In genomic region chr20:36243726-36244125, GRCh38 we compare ENCODE assay signal across 15 cellular contexts. TPM values are rescaled to one million over a fixed set of nuclear protein-coding genes. Genes with fewer than 3 reads are reported as not detected.
DNase-seq lines count a peak whose midpoint lies in the region; ATAC-seq, FAIRE-seq and TF ChIP-seq lines count a peak whose summit lies in the region.
"Had no signal": no experiment of that assay in that cellular context is flagged by ENCODE, and none has a peak within 500 bp of the region (broad histone marks: within the 10 kb centered on the region; RNA-seq: fewer than 3 reads in every experiment).

No MANE protein-coding gene starts in this region.

- DNase-seq in HepG2 (ENCODE audit: low spot score) (no peak), right lobe of liver (no peak), WERI-Rb-1 (peak; percentile 43), myocyte (ENCODE audit: low read depth) (peak; percentile 36), cortex of kidney (lab: John Stamatoyannopoulos, UW) (no peak), NCI-H2081 treated with DMSO at 0.1 percent for 48 hours (lab: John Stamatoyannopoulos, UW) (no peak), activated gamma-delta T cell (lab: John Stamatoyannopoulos, UW) (no peak)
- DNase-seq: Caco-2; CD8-positive, alpha-beta memory T cell; DND-41; GDM1; H7 had no signal

- CTCF ChIA-PET in HepG2 (lab: Yijun Ruan, JAX; ENCODE audit: low intra/inter-chr PET ratio, low total read pairs): no interaction called here

- no peak for TF ChIP-seq CTCF in HepG2 (CRISPR knock-in tag; IDR thresholded peaks at IDR 0.05)
- TF ChIP-seq CTCF in right lobe of liver (IDR thresholded peaks at IDR 0.05): no peak
- TF ChIP-seq CTCF in WERI-Rb-1 (IDR thresholded peaks at IDR 0.05; ENCODE audit: low read depth, low read length): no peak

- H3K9me3 ChIP-seq in HepG2 (ENCODE audit: low read length): no peaks in the 10 kb centered on the region
- H3K9me3 ChIP-seq in right lobe of liver: no peaks in the 10 kb centered on the region
- no peaks in the 10 kb centered on the region for H3K9me3 ChIP-seq in WERI-Rb-1 (ENCODE audit: severe bottlenecking)
- H3K9me3 ChIP-seq: A549, Caco-2 had no signal

- TF ChIP-seq EP300 in HepG2 (IDR thresholded peaks at IDR 0.05; ENCODE audit: low read depth in 2 of 2, low read length in 2 of 2) (no peak), HepG2 (CRISPR knock-in tag; IDR thresholded peaks at IDR 0.05; ENCODE audit: borderline replicate concordance) (no peak)

- H3K4me3 ChIP-seq in HepG2 (replicated peaks in 1 of 3; ENCODE audit: insufficient read depth in 1 of 3, low read depth in 2 of 3, low read length in 3 of 3) (no peak overlapping the region), right lobe of liver (no peak overlapping the region), WERI-Rb-1 (ENCODE audit: low read depth, low read length) (no peak overlapping the region)
- H3K4me3 ChIP-seq: A549, GM23338 had no signal

- FAIRE-seq in HepG2 (lab: Jason Lieb, UNC): no peak
- FAIRE-seq: A549, GM12892 had no signal

- no peak for TF ChIP-seq RAD21 in HepG2 (CRISPR knock-in tag; IDR thresholded peaks at IDR 0.05)

- H2AFZ ChIP-seq in HepG2 (ENCODE audit: low read length): no peak overlapping the region
- H2AFZ ChIP-seq: GM23338 had no signal

- in situ Hi-C loops in HepG2 (cut with HindIII; ENCODE audit: extremely low pct_ligation_motif_present, low pct_unique_long_range_greater_than_20kb): no loop called here

- no TSS peak for BruUV-seq in HepG2 (replicated peaks; lab: Mats Ljungman, UMichigan)

- H3K27me3 ChIP-seq in HepG2 (ENCODE audit: control insufficient read depth in 1 of 2, insufficient read depth in 2 of 2, low read length in 2 of 2) (no peaks in the 10 kb centered on the region), right lobe of liver (no peaks in the 10 kb centered on the region), WERI-Rb-1 (ENCODE audit: insufficient read depth, low read depth, severe bottlenecking) (no peaks in the 10 kb centered on the region)

- H4K20me1 ChIP-seq in HepG2 (ENCODE audit: insufficient read depth, low read length): no peaks in the 10 kb centered on the region

- TF ChIP-seq POLR2A in HepG2 (IDR thresholded peaks at IDR 0.05; ENCODE audit: insufficient read depth in 1 of 2, low read depth in 2 of 2, low read length in 2 of 2) (no peak), right lobe of liver (IDR thresholded peaks at IDR 0.05) (no peak)

- H3K27ac ChIP-seq in HepG2 (ENCODE audit: extremely low read length, insufficient read depth, low read length): no peak overlapping the region
- no peak overlapping the region for H3K27ac ChIP-seq in right lobe of liver
- peak overlapping the region; percentile 50 for H3K27ac ChIP-seq in WERI-Rb-1
- H3K27ac ChIP-seq: A549 had no signal

- H3K36me3 ChIP-seq in HepG2 (replicated peaks in 1 of 2; ENCODE audit: control insufficient read depth in 1 of 2, insufficient read depth in 2 of 2, low read length in 2 of 2): peaks cover 53 to 89% of the 10 kb centered on the region in 2 experiments
- peaks cover 0 to 84% (median 24%) of the 10 kb centered on the region in 4 donors for H3K36me3 ChIP-seq in right lobe of liver
- peaks cover 90% of the 10 kb centered on the region for H3K36me3 ChIP-seq in WERI-Rb-1

- no peak for ATAC-seq in HepG2
- ATAC-seq in right lobe of liver: no peak
- ATAC-seq: A549, GM23338 had no signal

- H3K9ac ChIP-seq in HepG2 (ENCODE audit: insufficient read depth, low read depth, low read length): no peak overlapping the region

- peaks cover 15% of the 10 kb centered on the region for H3K79me2 ChIP-seq in HepG2 (ENCODE audit: insufficient read depth, low read length)

- POLR2A ChIA-PET in HepG2 (lab: Yijun Ruan, JAX): no interaction called here

- peaks cover 6% of the 10 kb centered on the region for H3K4me1 ChIP-seq in HepG2 (ENCODE audit: insufficient read depth, low read length)
- peaks cover 0 to 4% (median under 1%) of the 10 kb centered on the region in 4 donors for H3K4me1 ChIP-seq in right lobe of liver
- H3K4me1 ChIP-seq: Caco-2 had no signal

- intact Hi-C loops in HepG2 (cut with micrococcal nuclease; ENCODE audit: unreplicated experiment): no loop called here
- intact Hi-C loops in right lobe of liver (cut with DNase I): no loop called here

- 95% methylated on average over 1 of the region's 1 CpG for WGBS in HepG2 (ENCODE audit: low lambda C conversion rate)
- 83% methylated on average over 1 of the region's 1 CpG for WGBS in right lobe of liver (ENCODE audit: insufficient coverage, low coverage, low lambda C conversion rate, missing lambda C conversion rate)

- no peak overlapping the region for H3K4me2 ChIP-seq in HepG2 (ENCODE audit: low read depth, low read length)
- H3K4me2 ChIP-seq: A549, GM23338 had no signal

TF ChIP-seq in HepG2, 621 proteins besides CTCF, POLR2A, EP300 and RAD21:
- TF ChIP-seq RBFOX2 (IDR thresholded peaks at IDR 0.05; ENCODE audit: low read depth, low read length): 0 out of 2 replicates have a peak, but pooled peaks have one; percentile 21
- no peak for TF ChIP-seq HNF1B (CRISPR knock-in tag; IDR thresholded peaks at IDR 0.05)
- TF ChIP-seq CHD2 (IDR thresholded peaks at IDR 0.05; ENCODE audit: low read depth, low read length): no peak
- TF ChIP-seq ZNF280B (CRISPR knock-in tag; IDR thresholded peaks at IDR 0.05; ENCODE audit: borderline replicate concordance): no peak
TF ChIP-seq in HepG2: peak in this region for 1.

RNA-seq across cellular contexts. Expression of gene AAR2, which starts 7.4 kb away (rescaled TPM):
- 46.2 and 56.5 TPM in 2 replicates for total RNA-seq in HepG2 (2016; rRNA removed; fragmentation: Illumina TruSeq; extraction: Trizol)
- total RNA-seq in HepG2 (2016; cell fraction: cytosol; rRNA removed; fragmentation: Illumina TruSeq; extraction: Trizol; ENCODE audit: low read depth): 6.6 and 7.3 TPM in 2 replicates
- 45.1 and 55.7 TPM in 2 replicates for total RNA-seq in HepG2 (2016; cell fraction: insoluble cytoplasmic fraction; rRNA removed; fragmentation: Illumina TruSeq; extraction: Trizol)
- 15.6 and 16.1 TPM in 2 replicates for total RNA-seq in HepG2 (2016; cell fraction: membrane; rRNA removed; fragmentation: Illumina TruSeq; extraction: Trizol)
- 31.3 and 35.6 TPM in 2 replicates for total RNA-seq in HepG2 (2016; cell fraction: nucleus; rRNA removed; fragmentation: Illumina TruSeq; extraction: Trizol)
- 45.2 and 50.5 TPM in 2 replicates for polyA plus RNA-seq in HepG2 (2011; rRNA removed)
- 37.7 and 43.1 TPM in 2 replicates for polyA plus RNA-seq in HepG2 (2011; cell fraction: cytosol; rRNA removed)
- 28.8 and 29.0 TPM in 2 replicates for polyA plus RNA-seq in HepG2 (2011; cell fraction: nucleus; rRNA removed)
- 29.3 and 35.7 TPM in 2 replicates for polyA plus RNA-seq in HepG2 (2012)
- 4.9 and 5.0 TPM in 2 replicates for polyA plus RNA-seq in HepG2 (2016; cell fraction: cytosol; fragmentation: Illumina TruSeq; extraction: Trizol; ENCODE audit: low read depth)
- 57.6 and 57.7 TPM in 2 replicates for polyA plus RNA-seq in HepG2 (2016; cell fraction: insoluble cytoplasmic fraction; fragmentation: Illumina TruSeq; extraction: Trizol; ENCODE audit: low read depth)
- polyA plus RNA-seq in HepG2 (2016; cell fraction: membrane; fragmentation: Illumina TruSeq; extraction: Trizol; ENCODE audit: low read depth): 9.6 and 9.7 TPM in 2 replicates
- polyA plus RNA-seq in HepG2 (2016; cell fraction: nucleus; fragmentation: Illumina TruSeq; extraction: Trizol; ENCODE audit: insufficient read depth, low read depth): 41.9 and 45.1 TPM in 2 replicates
- 89.7 and 103 TPM in 2 replicates for polyA minus RNA-seq in HepG2 (2011; rRNA and poly(A)+ RNA removed; ENCODE audit: low replicate concordance)
- 24.4 and 25.0 TPM in 2 replicates for polyA minus RNA-seq in HepG2 (2011; cell fraction: cytosol; rRNA and poly(A)+ RNA removed)
- polyA minus RNA-seq in HepG2 (2011; cell fraction: nucleus; rRNA and poly(A)+ RNA removed): 26.8 and 34.2 TPM in 2 replicates
- total RNA-seq in right lobe of liver: 10 to 100 TPM; 11.8 to 16.7 (median 13.5) TPM
- total RNA-seq in myocyte: 34.1 and 36.2 TPM in 2 replicates
- polyA plus RNA-seq in myocyte (2012): 33.1 TPM

Comparison
In these comparisons a context has a peak if more than half of its experiments do, and no peak if none do; other contexts are left out.
1. DNase-seq: peak in WERI-Rb-1 (single experiment) and myocyte (single experiment); none in HepG2 (single experiment), right lobe of liver (0 of 3), cortex of kidney (single experiment), NCI-H2081 treated with DMSO at 0.1 percent for 48 hours (single experiment) and activated gamma-delta T cell (single experiment).